ENCODE assay signal across 8 cellular contexts in genomic region chr7:92245487-92246362, GRCh38. TPM values are rescaled to one million over a fixed set of nuclear protein-coding genes. Genes with fewer than 3 reads are reported as not detected.
DNase-seq lines count a peak whose midpoint lies in the region; ATAC-seq and TF ChIP-seq lines count a peak whose summit lies in the region.

A gene with protein sequence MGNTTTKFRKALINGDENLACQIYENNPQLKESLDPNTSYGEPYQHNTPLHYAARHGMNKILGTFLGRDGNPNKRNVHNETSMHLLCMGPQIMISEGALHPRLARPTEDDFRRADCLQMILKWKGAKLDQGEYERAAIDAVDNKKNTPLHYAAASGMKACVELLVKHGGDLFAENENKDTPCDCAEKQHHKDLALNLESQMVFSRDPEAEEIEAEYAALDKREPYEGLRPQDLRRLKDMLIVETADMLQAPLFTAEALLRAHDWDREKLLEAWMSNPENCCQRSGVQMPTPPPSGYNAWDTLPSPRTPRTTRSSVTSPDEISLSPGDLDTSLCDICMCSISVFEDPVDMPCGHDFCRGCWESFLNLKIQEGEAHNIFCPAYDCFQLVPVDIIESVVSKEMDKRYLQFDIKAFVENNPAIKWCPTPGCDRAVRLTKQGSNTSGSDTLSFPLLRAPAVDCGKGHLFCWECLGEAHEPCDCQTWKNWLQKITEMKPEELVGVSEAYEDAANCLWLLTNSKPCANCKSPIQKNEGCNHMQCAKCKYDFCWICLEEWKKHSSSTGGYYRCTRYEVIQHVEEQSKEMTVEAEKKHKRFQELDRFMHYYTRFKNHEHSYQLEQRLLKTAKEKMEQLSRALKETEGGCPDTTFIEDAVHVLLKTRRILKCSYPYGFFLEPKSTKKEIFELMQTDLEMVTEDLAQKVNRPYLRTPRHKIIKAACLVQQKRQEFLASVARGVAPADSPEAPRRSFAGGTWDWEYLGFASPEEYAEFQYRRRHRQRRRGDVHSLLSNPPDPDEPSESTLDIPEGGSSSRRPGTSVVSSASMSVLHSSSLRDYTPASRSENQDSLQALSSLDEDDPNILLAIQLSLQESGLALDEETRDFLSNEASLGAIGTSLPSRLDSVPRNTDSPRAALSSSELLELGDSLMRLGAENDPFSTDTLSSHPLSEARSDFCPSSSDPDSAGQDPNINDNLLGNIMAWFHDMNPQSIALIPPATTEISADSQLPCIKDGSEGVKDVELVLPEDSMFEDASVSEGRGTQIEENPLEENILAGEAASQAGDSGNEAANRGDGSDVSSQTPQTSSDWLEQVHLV (plus strand): TSS chr7:92245974. CDS start chr7:92294979, 49,005 bp downstream.
KRIT1 (minus strand) TSS chr7:92245914; CDS start chr7:92242135, 3,779 bp downstream.

- under 1% methylated on average over 68 of the region's 72 CpGs for WGBS in liver

- H3K4me1 Mint-ChIP-seq in CD14-positive monocyte = peaks cover 39% of the 10 kb centered on the region

- H3K4me3 ChIP-seq in liver (ENCODE audit: low read depth in 1 of 3, low read length in 3 of 3) = peak within 1 kb of the TSS; percentile 87 to 99 (median 95)

- TF ChIP-seq RAD21 in liver (IDR thresholded peaks at IDR 0.05) = peak; percentile 10 to 46

- peak within 1 kb of the TSS; percentile 82 to 92 for H3K27ac ChIP-seq in liver (ENCODE audit: low read depth in 1 of 2, low read length in 2 of 2)

- no peaks in the 10 kb centered on the region for H3K9me3 Mint-ChIP-seq in CD14-positive monocyte

- H3K9ac ChIP-seq in liver (ENCODE audit: low read depth in 1 of 2, low read length in 2 of 2) = peak within 1 kb of the TSS; percentile 77 to 85

- no peaks in the 10 kb centered on the region for H3K27me3 Mint-ChIP-seq in CD14-positive monocyte (ENCODE audit: low read depth in 3 of 3)

- intact Hi-C loops in CD14-positive monocyte (cut with micrococcal nuclease) = loop anchor here (5.0 to 10.0 kb wide), 4 partner anchors 111 to 279 kb away; partner anchors contain the start of genes CYP51A1 (in 2 of the 2), GATAD1 (in 2 of the 2), PEX1 (in 1 of the 2) and RBM48 (in 1 of the 2)

- peaks cover 0 to 29% (median 28%) of the 10 kb centered on the region in 4 donors for H3K4me1 ChIP-seq in liver (ENCODE audit: control insufficient read depth in 4 of 4, insufficient read depth in 4 of 4, low read length in 3 of 4)

- ATAC-seq in GM19372 (IDR thresholded peaks at IDR 0.05; ENCODE audit: low read depth, unreplicated experiment) = peak; percentile 75
- ATAC-seq in HG03558 (IDR thresholded peaks at IDR 0.05; ENCODE audit: extremely low read depth, unreplicated experiment) = peak; percentile 48

- H3K4me3 Mint-ChIP-seq in CD14-positive monocyte = peak within 1 kb of the TSS; percentile 98 to 99

- H3K36me3 ChIP-seq in liver (ENCODE audit: control insufficient read depth in 4 of 4, insufficient read depth in 3 of 4, low read depth in 1 of 4, low read length in 3 of 4) = peaks cover 0 to 5% (median 2%) of the 10 kb centered on the region in 4 donors

- peak; percentile 81 for DNase-seq in CD14-positive monocyte (ENCODE audit: low spot score)
- peak; percentile 77 for DNase-seq in NCI-H748 treated with DMSO at 0.1 percent for 48 hours (lab: John Stamatoyannopoulos, UW)
- DNase-seq in activated CD4-positive, alpha-beta T cell treated with anti-CD3 and anti-CD28 coated beads, Interleukin-2, amount 50 U/mL, for 4 hours = peak; percentile 79 to 83
- DNase-seq in dermis blood vessel endothelial cell = peak; percentile 89
- peak; percentile 74 to 83 for DNase-seq in stimulated activated CD4-positive, alpha-beta T cell treated with anti-CD3 and anti-CD28 coated beads, Interleukin-4, amount 100 ng/mL, for 48 hours (ENCODE audit: low read depth in 2 of 2)

- no peaks in the 10 kb centered on the region for H3K27me3 ChIP-seq in liver (ENCODE audit: control insufficient read depth in 4 of 4, insufficient read depth in 4 of 4, low read length in 3 of 4)

- peak; percentile 18 for TF ChIP-seq CTCF in CD14-positive monocyte (IDR thresholded peaks at IDR 0.05)
- peak; percentile 3 for TF ChIP-seq CTCF in liver (IDR thresholded peaks at IDR 0.05; ENCODE audit: low read depth, low read length, missing input control)

- H3K9me3 ChIP-seq in liver (ENCODE audit: control insufficient read depth in 4 of 4, low read length in 3 of 4) = no peaks in the 10 kb centered on the region

- peaks cover 4 to 7% of the 10 kb centered on the region in 2 donors for H3K36me3 Mint-ChIP-seq in CD14-positive monocyte

- H3K27ac Mint-ChIP-seq in CD14-positive monocyte = peak within 1 kb of the TSS; percentile 98 to 100 (median 99)

TF ChIP-seq in liver, 16 proteins besides CTCF, POLR2A, EP300 and RAD21:
- TF ChIP-seq SP1 (IDR thresholded peaks at IDR 0.05) (peak; percentile 9), RXRA (IDR thresholded peaks at IDR 0.05) (peak; percentile 26 to 58), GABPA (IDR thresholded peaks at IDR 0.05 in 1 of 2, conservative IDR thresholded peaks at IDR 0.05 in 1 of 2) (peak; percentile 80 to 95), HNF4A (conservative IDR thresholded peaks at IDR 0.05) (no peak), EGR1 (IDR thresholded peaks at IDR 0.05; ENCODE audit: low read depth in 2 of 2) (peak in 1 of 2 donors; percentile 24), YY1 (IDR thresholded peaks at IDR 0.05) (peak; percentile 49), TAF1 (conservative IDR thresholded peaks at IDR 0.05) (peak; percentile 54), HNF4G (IDR thresholded peaks at IDR 0.05) (no peak), NR2F2 (IDR thresholded peaks at IDR 0.05) (peak; percentile 68)
- TF ChIP-seq, protein P1, sequence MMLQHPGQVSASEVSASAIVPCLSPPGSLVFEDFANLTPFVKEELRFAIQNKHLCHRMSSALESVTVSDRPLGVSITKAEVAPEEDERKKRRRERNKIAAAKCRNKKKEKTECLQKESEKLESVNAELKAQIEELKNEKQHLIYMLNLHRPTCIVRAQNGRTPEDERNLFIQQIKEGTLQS (IDR thresholded peaks at IDR 0.05) = no peak
- TF ChIP-seq, protein P2, sequence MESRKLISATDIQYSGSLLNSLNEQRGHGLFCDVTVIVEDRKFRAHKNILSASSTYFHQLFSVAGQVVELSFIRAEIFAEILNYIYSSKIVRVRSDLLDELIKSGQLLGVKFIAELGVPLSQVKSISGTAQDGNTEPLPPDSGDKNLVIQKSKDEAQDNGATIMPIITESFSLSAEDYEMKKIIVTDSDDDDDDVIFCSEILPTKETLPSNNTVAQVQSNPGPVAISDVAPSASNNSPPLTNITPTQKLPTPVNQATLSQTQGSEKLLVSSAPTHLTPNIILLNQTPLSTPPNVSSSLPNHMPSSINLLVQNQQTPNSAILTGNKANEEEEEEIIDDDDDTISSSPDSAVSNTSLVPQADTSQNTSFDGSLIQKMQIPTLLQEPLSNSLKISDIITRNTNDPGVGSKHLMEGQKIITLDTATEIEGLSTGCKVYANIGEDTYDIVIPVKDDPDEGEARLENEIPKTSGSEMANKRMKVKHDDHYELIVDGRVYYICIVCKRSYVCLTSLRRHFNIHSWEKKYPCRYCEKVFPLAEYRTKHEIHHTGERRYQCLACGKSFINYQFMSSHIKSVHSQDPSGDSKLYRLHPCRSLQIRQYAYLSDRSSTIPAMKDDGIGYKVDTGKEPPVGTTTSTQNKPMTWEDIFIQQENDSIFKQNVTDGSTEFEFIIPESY (IDR thresholded peaks at IDR 0.05) = no peak
- TF ChIP-seq, protein P3, sequence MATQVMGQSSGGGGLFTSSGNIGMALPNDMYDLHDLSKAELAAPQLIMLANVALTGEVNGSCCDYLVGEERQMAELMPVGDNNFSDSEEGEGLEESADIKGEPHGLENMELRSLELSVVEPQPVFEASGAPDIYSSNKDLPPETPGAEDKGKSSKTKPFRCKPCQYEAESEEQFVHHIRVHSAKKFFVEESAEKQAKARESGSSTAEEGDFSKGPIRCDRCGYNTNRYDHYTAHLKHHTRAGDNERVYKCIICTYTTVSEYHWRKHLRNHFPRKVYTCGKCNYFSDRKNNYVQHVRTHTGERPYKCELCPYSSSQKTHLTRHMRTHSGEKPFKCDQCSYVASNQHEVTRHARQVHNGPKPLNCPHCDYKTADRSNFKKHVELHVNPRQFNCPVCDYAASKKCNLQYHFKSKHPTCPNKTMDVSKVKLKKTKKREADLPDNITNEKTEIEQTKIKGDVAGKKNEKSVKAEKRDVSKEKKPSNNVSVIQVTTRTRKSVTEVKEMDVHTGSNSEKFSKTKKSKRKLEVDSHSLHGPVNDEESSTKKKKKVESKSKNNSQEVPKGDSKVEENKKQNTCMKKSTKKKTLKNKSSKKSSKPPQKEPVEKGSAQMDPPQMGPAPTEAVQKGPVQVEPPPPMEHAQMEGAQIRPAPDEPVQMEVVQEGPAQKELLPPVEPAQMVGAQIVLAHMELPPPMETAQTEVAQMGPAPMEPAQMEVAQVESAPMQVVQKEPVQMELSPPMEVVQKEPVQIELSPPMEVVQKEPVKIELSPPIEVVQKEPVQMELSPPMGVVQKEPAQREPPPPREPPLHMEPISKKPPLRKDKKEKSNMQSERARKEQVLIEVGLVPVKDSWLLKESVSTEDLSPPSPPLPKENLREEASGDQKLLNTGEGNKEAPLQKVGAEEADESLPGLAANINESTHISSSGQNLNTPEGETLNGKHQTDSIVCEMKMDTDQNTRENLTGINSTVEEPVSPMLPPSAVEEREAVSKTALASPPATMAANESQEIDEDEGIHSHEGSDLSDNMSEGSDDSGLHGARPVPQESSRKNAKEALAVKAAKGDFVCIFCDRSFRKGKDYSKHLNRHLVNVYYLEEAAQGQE (IDR thresholded peaks at IDR 0.05) = peak; percentile 52

RNA-seq across cellular contexts. Expression of the first gene that starts in this region (rescaled TPM):
- 1 to 10 TPM; 4.8 to 5.7 TPM for polyA plus RNA-seq in CD14-positive monocyte
- 41.3 and 43.7 TPM in 2 replicates for total RNA-seq in dermis blood vessel endothelial cell
- total RNA-seq in liver = 10 to 100 TPM; 10.8 to 14.8 TPM
- 1 to 10 TPM; 3.9 to 6.1 TPM for polyA plus RNA-seq in liver

RNA-seq across cellular contexts. Expression of gene KRIT1, which starts in this region (rescaled TPM):
- polyA plus RNA-seq in CD14-positive monocyte (1 to 10 TPM; 4.7 to 6.8 TPM), liver (10 to 100 TPM in 1 of 2 donors, 1 to 10 TPM in 1; 8.0 to 16.6 TPM)
- total RNA-seq in dermis blood vessel endothelial cell (53.0 and 67.0 TPM in 2 replicates), liver (10 to 100 TPM; 31.2 to 48.4 TPM)

Comparison
In these comparisons a context has a peak if more than half of its experiments do, and no peak if none do; other contexts are left out.
1. Peak in every context shown above with its lines: DNase-seq, ATAC-seq, H3K4me3 ChIP-seq and H3K27ac ChIP-seq.